16 cellular contexts compared by ENCODE assay signal in genomic region chr14:85856430-85856829, GRCh38.
DNase-seq lines count a peak whose midpoint lies in the region; ATAC-seq and TF ChIP-seq lines count a peak whose summit lies in the region.
"Had no signal": no experiment of that assay in that cellular context is flagged by ENCODE, and none has a peak within 500 bp of the region (broad histone marks: within the 10 kb centered on the region; RNA-seq: fewer than 3 reads in every experiment).

No MANE protein-coding gene starts in this region.

- H3K36me3 ChIP-seq in SK-N-SH (replicated peaks in 1 of 2; ENCODE audit: control insufficient read depth in 1 of 2, insufficient read depth in 2 of 2, low read length in 1 of 2) (no peaks in the 10 kb centered on the region), OCI-LY7 (ENCODE audit: insufficient read depth, low read length) (no peaks in the 10 kb centered on the region), upper lobe of right lung (no peaks in the 10 kb centered on the region)
- H3K36me3 ChIP-seq: prostate gland had no signal

- no peaks in the 10 kb centered on the region for H3K79me2 ChIP-seq in SK-N-SH (ENCODE audit: insufficient read depth)
- H3K79me2 ChIP-seq in OCI-LY7 (ENCODE audit: insufficient read depth, low read depth, low read length): no peaks in the 10 kb centered on the region

- no peak; the same call in 1 of the 2 replicates for TF ChIP-seq RAD21 in SK-N-SH (IDR thresholded peaks at IDR 0.05; ENCODE audit: low read length)

- H3K27me3 ChIP-seq in SK-N-SH (ENCODE audit: insufficient read depth): peaks cover 5% of the 10 kb centered on the region; the same call in 1 of the 2 replicates
- peaks cover 7% of the 10 kb centered on the region for H3K27me3 ChIP-seq in upper lobe of right lung

- CTCF ChIA-PET in SK-N-SH (lab: Yijun Ruan, JAX): interaction anchor here (0.8 kb wide), 1 partner anchor 32 kb away, joined by 3 read pairs; no protein-coding TSS in a partner anchor
- CTCF ChIA-PET in OCI-LY7 (lab: Charles Lee; ENCODE audit: unreplicated experiment): no interaction called here

- no TSS peak for BruUV-seq in OCI-LY7 (replicated peaks; lab: Mats Ljungman, UMichigan)

- H3F3A ChIP-seq in SK-N-SH (replicated peaks; ENCODE audit: insufficient read depth): no peaks in the 10 kb centered on the region

- no peak for ATAC-seq in SK-N-SH treated with all-trans-retinoic acid at 6 μM for 48 hours
- ATAC-seq in upper lobe of right lung: no peak
- no peak for ATAC-seq in HG02981 (IDR thresholded peaks at IDR 0.05; ENCODE audit: unreplicated experiment)
- ATAC-seq in GM18873 (IDR thresholded peaks at IDR 0.05; ENCODE audit: low FRiP score, unreplicated experiment): no peak
- ATAC-seq: stimulated activated memory B cell treated with anti-CD40 and anti-IgM and Interleukin-4, amounts not matched to agents 10 μg/mL and 1 μg/mL and 100 μg/mL, for 72 hours; T-cell had no signal

- no peak overlapping the region for H3K27ac ChIP-seq in SK-N-SH (ENCODE audit: low read depth in 2 of 2, low read length in 1 of 2)
- no peak overlapping the region for H3K27ac ChIP-seq in OCI-LY7 (ENCODE audit: low read depth, low read length, poor library complexity, severe bottlenecking)
- H3K27ac ChIP-seq in upper lobe of right lung: no peak overlapping the region
- H3K27ac ChIP-seq: prostate gland had no signal

- H3K9me3 ChIP-seq in SK-N-SH (no peaks in the 10 kb centered on the region), OCI-LY7 (ENCODE audit: low read length) (no peaks in the 10 kb centered on the region; the same call in 1 of the 2 replicates), upper lobe of right lung (no peaks in the 10 kb centered on the region)
- H3K9me3 ChIP-seq: prostate gland had no signal

- H3K4me2 ChIP-seq in SK-N-SH: no peak overlapping the region
- no peak overlapping the region for H3K4me2 ChIP-seq in OCI-LY7 (ENCODE audit: low read length)

- WGBS in SK-N-SH (ENCODE audit: low lambda C conversion rate): 0% methylated on average over 1 of the region's 1 CpG

- H3K4me1 ChIP-seq in SK-N-SH (ENCODE audit: control insufficient read depth in 1 of 2, insufficient read depth in 2 of 2, low read depth in 1 of 2, low read length in 1 of 2): no peaks in the 10 kb centered on the region
- H3K4me1 ChIP-seq in OCI-LY7 (ENCODE audit: insufficient read depth, low read length, poor library complexity, severe bottlenecking): no peaks in the 10 kb centered on the region
- no peaks in the 10 kb centered on the region for H3K4me1 ChIP-seq in upper lobe of right lung
- H3K4me1 ChIP-seq: prostate gland had no signal

- no peak for TF ChIP-seq EP300 in SK-N-SH (IDR thresholded peaks at IDR 0.05; ENCODE audit: borderline replicate concordance in 1 of 2, low read depth in 1 of 2, low read length in 1 of 2)

- POLR2A ChIA-PET in SK-N-SH (lab: Yijun Ruan, JAX) (no interaction called here), OCI-LY7 (lab: Charles Lee) (no interaction called here)

- H2AFZ ChIP-seq in SK-N-SH (ENCODE audit: low read depth) (no peak overlapping the region), OCI-LY7 (ENCODE audit: low read length) (no peak overlapping the region)

- DNase-seq in SK-N-SH (no peak), OCI-LY7 (ENCODE audit: low spot score) (no peak), foreskin melanocyte (peak; percentile 1), upper lobe of right lung (no peak), KG1 (lab: John Stamatoyannopoulos, UW) (no peak)
- DNase-seq: activated CD4-positive, alpha-beta T cell treated with anti-CD3 and anti-CD28 coated beads for 48 hours; activated effector memory CD4-positive, alpha-beta T cell treated with anti-CD3 and anti-CD28 coated beads, Interleukin-2, amount 50 U/mL, for 16 hours; mesenchymal stem cell; NCI-H526 treated with DMSO at 0.1 percent for 48 hours; stimulated activated CD4-positive, alpha-beta T cell treated with anti-CD3 and anti-CD28 coated beads, Interleukin-2, amount 100 ng/mL, for 48 hours; T-cell had no signal

- peak; percentile 45 for TF ChIP-seq CTCF in SK-N-SH (IDR thresholded peaks at IDR 0.05)
- peak; percentile 57 for TF ChIP-seq CTCF in OCI-LY7 (conservative IDR thresholded peaks at IDR 0.05; ENCODE audit: low read length)
- peak; percentile 29 for TF ChIP-seq CTCF in upper lobe of right lung (IDR thresholded peaks at IDR 0.05)

- H3K4me3 ChIP-seq in SK-N-SH (ENCODE audit: low read depth in 2 of 2, low read length in 1 of 2) (no peak overlapping the region), OCI-LY7 (ENCODE audit: low read depth, low read length, poor library complexity, severe bottlenecking) (no peak overlapping the region), upper lobe of right lung (no peak overlapping the region)
- H3K4me3 ChIP-seq: prostate gland had no signal

- H3K9me2 ChIP-seq in SK-N-SH: no peaks in the 10 kb centered on the region
- H3K9me2 ChIP-seq in OCI-LY7 (ENCODE audit: insufficient read depth, low read length): no peaks in the 10 kb centered on the region

- no peaks in the 10 kb centered on the region for H4K20me1 ChIP-seq in SK-N-SH (ENCODE audit: insufficient read depth)
- H4K20me1 ChIP-seq in OCI-LY7 (ENCODE audit: insufficient read depth, low read length): no peaks in the 10 kb centered on the region

- no peak overlapping the region for H3K9ac ChIP-seq in SK-N-SH

- intact Hi-C loops in OCI-LY7 (cut with micrococcal nuclease; ENCODE audit: unreplicated experiment): no loop called here
- intact Hi-C loops in upper lobe of right lung (cut with DNase I): no loop called here

TF ChIP-seq in SK-N-SH, 30 proteins besides CTCF, POLR2A, EP300 and RAD21 (continues in another document):
- TF ChIP-seq TAF1 (IDR thresholded peaks at IDR 0.05; ENCODE audit: borderline replicate concordance, low read depth, low read length): no peak
- no peak for TF ChIP-seq PBX3 (IDR thresholded peaks at IDR 0.05)
- no peak for TF ChIP-seq TEAD4 (IDR thresholded peaks at IDR 0.05; ENCODE audit: borderline replicate concordance, insufficient read depth)
- TF ChIP-seq IRF3 (IDR thresholded peaks at IDR 0.05; ENCODE audit: low read depth, low read length): no peak
- no peak for TF ChIP-seq CHD2 (IDR thresholded peaks at IDR 0.05; ENCODE audit: low read length, partially characterized antibody)
- no peak for TF ChIP-seq FOSL2 (IDR thresholded peaks at IDR 0.05; ENCODE audit: borderline replicate concordance, low read depth)
- TF ChIP-seq GATA2 (CRISPR knock-in tag; IDR thresholded peaks at IDR 0.05): no peak
- no peak for TF ChIP-seq FOXM1 (IDR thresholded peaks at IDR 0.05; ENCODE audit: low read depth)

TF ChIP-seq in SK-N-SH treated with all-trans-retinoic acid at 6 μM for 48 hours, 23 proteins besides CTCF, POLR2A, EP300 and RAD21:
- TF ChIP-seq PPARA (CRISPR knock-in tag; IDR thresholded peaks at IDR 0.05; ENCODE audit: borderline replicate concordance) (no peak), TCF4 (CRISPR knock-in tag; IDR thresholded peaks at IDR 0.05; ENCODE audit: borderline replicate concordance) (no peak), GLIS3 (CRISPR knock-in tag; IDR thresholded peaks at IDR 0.05) (no peak), CSDC2 (CRISPR knock-in tag; IDR thresholded peaks at IDR 0.05) (no peak), BACH2 (CRISPR knock-in tag; IDR thresholded peaks at IDR 0.05; ENCODE audit: borderline replicate concordance) (no peak), ESRRG (CRISPR knock-in tag; IDR thresholded peaks at IDR 0.05) (no peak), TSHZ2 (CRISPR knock-in tag; IDR thresholded peaks at IDR 0.05) (no peak), SNAI2 (CRISPR knock-in tag; IDR thresholded peaks at IDR 0.05) (no peak)
